In the genomic region with DNA sequence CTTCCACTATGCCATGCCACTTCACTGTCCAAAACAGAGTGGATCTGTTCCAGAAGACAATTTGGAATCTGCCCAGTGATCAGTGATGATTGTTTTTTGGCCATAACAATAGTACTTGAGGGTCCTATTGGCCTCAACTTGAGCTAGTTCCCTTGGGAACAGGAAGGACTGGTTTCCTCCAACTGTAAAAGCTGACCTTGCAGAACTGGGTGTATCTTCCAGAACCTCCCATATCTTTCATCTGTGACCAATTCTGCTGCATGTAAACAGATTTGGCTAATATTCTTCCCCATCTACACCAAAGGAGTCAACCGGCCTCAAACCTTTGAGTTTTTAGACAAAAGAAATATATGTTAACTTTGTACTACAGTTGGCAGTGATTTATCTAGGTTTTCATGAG, we compare ENCODE assay signal across 27 cellular contexts.
"Had no signal": no experiment of that assay in that cellular context is flagged by ENCODE, and none has a peak within 500 bp of the region (broad histone marks: within the 10 kb centered on the region; RNA-seq: fewer than 3 reads in every experiment).

No MANE protein-coding gene starts in this region.

- H3K36me3 ChIP-seq: left lung, lower lobe of right lung, pancreas, sigmoid colon, spleen, suprapubic skin, thoracic aorta, tibial artery, upper lobe of right lung had no signal

- H3K27me3 Mint-ChIP-seq: naive thymus-derived CD8-positive, alpha-beta T cell; progenitor cell of endocrine pancreas; stimulated activated naive CD8-positive, alpha-beta T cell treated with anti-CD3 and anti-CD28 coated beads, Interleukin-15, Interleukin-2, amounts not matched to agents 100 ng/mL and 50 ng/mL, for 24 hours had no signal

- H3K9me3 ChIP-seq: lower lobe of right lung, pancreas, sigmoid colon, suprapubic skin, thoracic aorta, upper lobe of right lung had no signal

- H3K4me3 Mint-ChIP-seq: naive thymus-derived CD8-positive, alpha-beta T cell; nephron; neural crest cell; stimulated activated effector memory CD8-positive, alpha-beta T cell treated with anti-CD3 and anti-CD28 coated beads, Interleukin-12 subunit alpha, Interleukin-12 subunit beta, amount 100 ng/mL, for 72 hours; stimulated activated naive CD8-positive, alpha-beta T cell treated with anti-CD3 and anti-CD28 coated beads, Interleukin-15, Interleukin-2, amounts not matched to agents 100 ng/mL and 50 ng/mL, for 24 hours had no signal

- H3K36me3 Mint-ChIP-seq: naive thymus-derived CD8-positive, alpha-beta T cell; stimulated activated effector memory CD8-positive, alpha-beta T cell treated with anti-CD3 and anti-CD28 coated beads, Interleukin-12 subunit alpha, Interleukin-12 subunit beta, amount 100 ng/mL, for 72 hours had no signal

- H3K4me3 ChIP-seq: left lung, lower lobe of right lung, pancreas, sigmoid colon, spleen, suprapubic skin, thoracic aorta, tibial artery, upper lobe of right lung had no signal

- H3K4me1 Mint-ChIP-seq: naive thymus-derived CD8-positive, alpha-beta T cell; nephron; neural crest cell; stimulated activated effector memory CD8-positive, alpha-beta T cell treated with anti-CD3 and anti-CD28 coated beads, Interleukin-12 subunit alpha, Interleukin-12 subunit beta, amount 100 ng/mL, for 72 hours had no signal

- H3K27ac Mint-ChIP-seq: naive thymus-derived CD8-positive, alpha-beta T cell; nephron; progenitor cell of endocrine pancreas; stimulated activated effector memory CD8-positive, alpha-beta T cell treated with anti-CD3 and anti-CD28 coated beads, Interleukin-12 subunit alpha, Interleukin-12 subunit beta, amount 100 ng/mL, for 72 hours; stimulated activated naive CD8-positive, alpha-beta T cell treated with anti-CD3 and anti-CD28 coated beads, Interleukin-15, Interleukin-2, amounts not matched to agents 100 ng/mL and 50 ng/mL, for 24 hours had no signal

- DNase-seq: hippocampal formation; kidney; left colon; left lung; lower lobe of right lung; mammary epithelial cell; mesenchymal stem cell; naive thymus-derived CD8-positive, alpha-beta T cell; nucleus accumbens; pancreas; retina; right cardiac atrium; sigmoid colon; small intestine; spleen; stimulated activated CD4-positive, alpha-beta T cell treated with anti-CD3 and anti-CD28 coated beads, Interleukin-4, amount 100 ng/mL, for 24 hours; stimulated activated naive CD4-positive, alpha-beta T cell; tibial artery; trophoblast cell; upper lobe of right lung had no signal

- H3K27me3 ChIP-seq: left lung, sigmoid colon, spleen, suprapubic skin, tibial artery, upper lobe of right lung had no signal

- H3K4me1 ChIP-seq: left lung, lower lobe of right lung, pancreas, sigmoid colon, spleen, suprapubic skin, tibial artery, upper lobe of right lung had no signal

- H3K27ac ChIP-seq: left lung, lower lobe of right lung, pancreas, sigmoid colon, spleen, suprapubic skin, thoracic aorta, tibial artery, upper lobe of right lung had no signal
